In the genomic region with DNA sequence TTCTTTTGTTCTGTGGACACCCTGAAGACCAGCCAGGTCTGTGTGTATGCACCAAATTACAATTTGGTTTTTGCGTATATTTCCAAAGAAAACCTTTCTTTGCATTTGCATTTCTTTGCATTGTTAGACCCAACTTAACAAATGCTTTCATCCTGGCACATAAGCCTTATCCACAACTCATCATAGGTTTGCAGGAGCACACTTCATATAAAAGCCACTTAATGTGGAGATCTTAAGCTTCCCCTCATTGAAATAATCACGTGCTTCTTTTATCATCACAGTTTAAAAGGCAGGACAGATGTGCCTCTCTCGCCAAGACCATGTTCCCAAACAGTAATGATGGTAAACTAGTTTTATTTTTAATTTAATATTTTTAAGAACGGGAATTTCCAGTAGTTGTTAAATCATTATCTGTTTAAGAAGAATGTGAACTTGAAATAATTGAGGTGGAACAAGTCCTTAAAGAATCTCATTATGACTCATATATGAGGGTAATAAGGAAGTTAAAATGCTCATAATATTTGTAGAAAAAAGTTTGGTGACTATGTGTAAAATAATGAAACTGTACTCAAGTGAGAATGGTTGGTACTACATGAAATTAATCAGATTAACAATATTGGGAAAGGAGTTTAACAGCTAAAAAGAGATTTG, we compare ENCODE assay signal across 12 cellular contexts.
A peak's percentile ranks its signal among the peaks of the same experiment; 100 is the strongest.
DNase-seq lines count a peak whose midpoint lies in the region; ATAC-seq and TF ChIP-seq lines count a peak whose summit lies in the region.
"Had no signal": no experiment of that assay in that cellular context is flagged by ENCODE, and none has a peak within 500 bp of the region (broad histone marks: within the 10 kb centered on the region; RNA-seq: fewer than 3 reads in every experiment).

No MANE protein-coding gene starts in this region.

- no peak overlapping the region for H3K4me3 ChIP-seq in OCI-LY1 (ENCODE audit: low read depth, low read length, poor library complexity, severe bottlenecking)
- no peak overlapping the region for H3K4me3 ChIP-seq in foreskin fibroblast (ENCODE audit: low read depth in 1 of 2, low read length in 2 of 2)
- H3K4me3 ChIP-seq in naive thymus-derived CD4-positive, alpha-beta T cell (ENCODE audit: low read length): no peak overlapping the region
- no peak overlapping the region for H3K4me3 ChIP-seq in lower leg skin (ENCODE audit: low read depth, poor library complexity, severe bottlenecking)
- H3K4me3 ChIP-seq: sigmoid colon had no signal

- no peaks in the 10 kb centered on the region for H4K20me1 ChIP-seq in OCI-LY1 (ENCODE audit: insufficient read depth, low read length)

- peak overlapping the region; percentile 83 for H2AFZ ChIP-seq in OCI-LY1 (ENCODE audit: low read length)

- 54 to 66% methylated on average over 4 of the region's 4 CpGs for WGBS in lower leg skin, 2 donors

- no peak overlapping the region for H3K9ac ChIP-seq in OCI-LY1 (ENCODE audit: low read length)

- no peaks in the 10 kb centered on the region for H3K79me2 ChIP-seq in OCI-LY1 (ENCODE audit: insufficient read depth, low read length)

- no peaks in the 10 kb centered on the region for H3K36me3 Mint-ChIP-seq in naive thymus-derived CD4-positive, alpha-beta T cell

- H3K4me3 Mint-ChIP-seq in naive thymus-derived CD4-positive, alpha-beta T cell: no peak overlapping the region
- H3K4me3 Mint-ChIP-seq: activated T-cell treated with anti-CD3 and anti-CD28 coated beads, Interleukin-2, amount 50 U/mL, for 4 hours; H9 had no signal

- peaks cover 0 to 2% (median 0%) of the 10 kb centered on the region in 11 donors for H3K9me3 Mint-ChIP-seq in naive thymus-derived CD4-positive, alpha-beta T cell
- H3K9me3 Mint-ChIP-seq: activated T-cell treated with anti-CD3 and anti-CD28 coated beads, Interleukin-2, amount 50 U/mL, for 4 hours; H9 had no signal

- H3K36me3 ChIP-seq in OCI-LY1 (ENCODE audit: insufficient read depth, low read length): no peaks in the 10 kb centered on the region; the same call in 1 of the 2 replicates
- H3K36me3 ChIP-seq in naive thymus-derived CD4-positive, alpha-beta T cell (ENCODE audit: control insufficient read depth in 2 of 3, insufficient read depth in 3 of 3, low read length in 3 of 3): no peaks in the 10 kb centered on the region
- H3K36me3 ChIP-seq: sigmoid colon had no signal

- H3K9me3 ChIP-seq in OCI-LY1 (ENCODE audit: low read length): 0 out of 2 replicates have a peak, but pooled peaks cover 6% of the 10 kb centered on the region
- no peaks in the 10 kb centered on the region for H3K9me3 ChIP-seq in naive thymus-derived CD4-positive, alpha-beta T cell (ENCODE audit: control insufficient read depth in 2 of 3, low read length in 3 of 3)
- H3K9me3 ChIP-seq: sigmoid colon had no signal

- intact Hi-C loops in naive thymus-derived CD4-positive, alpha-beta T cell (cut with micrococcal nuclease): no loop called here
- intact Hi-C loops in lower leg skin (cut with DNase I; ENCODE audit: low total_unique reads): loop anchor here (10.0 kb wide), 1 partner anchor 771 kb away; no protein-coding TSS in a partner anchor

- H3K27me3 Mint-ChIP-seq in naive thymus-derived CD4-positive, alpha-beta T cell: peaks cover 0 to 6% (median 0%) of the 10 kb centered on the region in 5 donors

- POLR2A ChIA-PET in naive thymus-derived CD4-positive, alpha-beta T cell (lab: Charles Lee): no interaction called here

- ATAC-seq in HG02884 (IDR thresholded peaks at IDR 0.05; ENCODE audit: unreplicated experiment): peak; percentile 89
- no peak for ATAC-seq in naive thymus-derived CD4-positive, alpha-beta T cell
- ATAC-seq: activated T-cell treated with anti-CD3 and anti-CD28 coated beads, Interleukin-2, amount 50 U/mL, for 4 hours had no signal

- H3F3A ChIP-seq in OCI-LY1 (ENCODE audit: insufficient read depth, low read length): no peaks in the 10 kb centered on the region

- no peak overlapping the region for H3K27ac ChIP-seq in OCI-LY1 (ENCODE audit: low read depth, low read length, poor library complexity, severe bottlenecking)
- H3K27ac ChIP-seq in naive thymus-derived CD4-positive, alpha-beta T cell (ENCODE audit: low read depth, low read length): no peak overlapping the region
- H3K27ac ChIP-seq: sigmoid colon had no signal

- CTCF ChIA-PET in naive thymus-derived CD4-positive, alpha-beta T cell (lab: Charles Lee): interaction anchor here (0.6 kb wide), 2 partner anchors 411 to 1215 kb away, joined by 3 to 4 read pairs; no protein-coding TSS in a partner anchor

- H3K27ac Mint-ChIP-seq in naive thymus-derived CD4-positive, alpha-beta T cell: no peak overlapping the region

- H3K9me2 ChIP-seq in OCI-LY1 (ENCODE audit: low read depth, low read length): no peaks in the 10 kb centered on the region

- TF ChIP-seq POLR2A in lower leg skin (IDR thresholded peaks at IDR 0.05): no peak

- peaks cover 30% of the 10 kb centered on the region for H3K4me1 ChIP-seq in OCI-LY1 (ENCODE audit: insufficient read depth, low read length, severe bottlenecking)
- H3K4me1 ChIP-seq in naive thymus-derived CD4-positive, alpha-beta T cell (ENCODE audit: control insufficient read depth in 2 of 2, insufficient read depth in 2 of 2, low read length in 2 of 2): no peaks in the 10 kb centered on the region
- H3K4me1 ChIP-seq: sigmoid colon had no signal

- H3K4me2 ChIP-seq in OCI-LY1 (ENCODE audit: low read length): no peak overlapping the region

- peak; percentile 6 for DNase-seq in NCI-H82 (lab: John Stamatoyannopoulos, UW)
- no peak for DNase-seq in NCI-H82 treated with DMSO at 0.1 percent for 48 hours (lab: John Stamatoyannopoulos, UW; ENCODE audit: unreplicated experiment)
- no peak for DNase-seq in occipital lobe (lab: John Stamatoyannopoulos, UW)
- DNase-seq in foreskin fibroblast: no peak
- DNase-seq in naive thymus-derived CD4-positive, alpha-beta T cell: no peak
- no peak for DNase-seq in lower leg skin (ENCODE audit: low spot score in 2 of 2)
- DNase-seq: activated T-cell treated with anti-CD3 and anti-CD28 coated beads, Interleukin-2, amount 50 U/mL, for 4 hours; H9; sigmoid colon; stimulated activated CD8-positive, alpha-beta memory T cell treated with anti-CD3 and anti-CD28 coated beads, Interleukin-4, amount 100 ng/mL, for 48 hours had no signal

- H3K27me3 ChIP-seq in OCI-LY1 (ENCODE audit: insufficient read depth, low read length): no peaks in the 10 kb centered on the region
- no peaks in the 10 kb centered on the region for H3K27me3 ChIP-seq in naive thymus-derived CD4-positive, alpha-beta T cell (ENCODE audit: control insufficient read depth in 2 of 2, insufficient read depth in 2 of 2, low read length in 2 of 2)
- H3K27me3 ChIP-seq: sigmoid colon had no signal

- H3K4me1 Mint-ChIP-seq in naive thymus-derived CD4-positive, alpha-beta T cell: no peaks in the 10 kb centered on the region

- no peak for TF ChIP-seq CTCF in OCI-LY1 (IDR thresholded peaks at IDR 0.05; ENCODE audit: low read length)
- no peak for TF ChIP-seq CTCF in foreskin fibroblast (IDR thresholded peaks at IDR 0.05; ENCODE audit: low read depth, low read length)
- TF ChIP-seq CTCF in lower leg skin (IDR thresholded peaks at IDR 0.05): no peak
